Comparison of ENCODE assay signal across 9 cellular contexts in genomic region chr4:140556372-140557085, GRCh38. TPM values are rescaled to one million over a fixed set of nuclear protein-coding genes. Genes with fewer than 3 reads are reported as not detected.
A peak's percentile ranks its signal among the peaks of the same experiment; 100 is the strongest.
DNase-seq lines count a peak whose midpoint lies in the region; ATAC-seq and TF ChIP-seq lines count a peak whose summit lies in the region.
"Had no signal": no experiment of that assay in that cellular context is flagged by ENCODE, and none has a peak within 500 bp of the region (broad histone marks: within the 10 kb centered on the region; RNA-seq: fewer than 3 reads in every experiment).

No MANE protein-coding gene starts in this region.

- peaks cover 7 to 17% of the 10 kb centered on the region in 2 donors for H3K4me1 Mint-ChIP-seq in stimulated activated naive B cell treated with anti-CD40 and anti-IgM and Interleukin-4, amounts not matched to agents 10 μg/mL and 1 μg/mL and 100 μg/mL, for 72 hours

- H3K36me3 Mint-ChIP-seq in stimulated activated naive B cell treated with anti-CD40 and anti-IgM and Interleukin-4, amounts not matched to agents 10 μg/mL and 1 μg/mL and 100 μg/mL, for 72 hours, result peaks cover 9 to 17% of the 10 kb centered on the region in 2 donors

- no peak overlapping the region for H3K27ac Mint-ChIP-seq in stimulated activated naive B cell treated with anti-CD40 and anti-IgM and Interleukin-4, amounts not matched to agents 10 μg/mL and 1 μg/mL and 100 μg/mL, for 72 hours

- 0 out of 2 replicates have a peak overlapping the region, but pooled peaks have one; percentile 12 for H3K4me3 ChIP-seq in HUES6 (ENCODE audit: low read depth, low read length)
- H3K4me3 ChIP-seq in psoas muscle, result no peak overlapping the region

- no peaks in the 10 kb centered on the region for H3K9me3 ChIP-seq in HUES6 (ENCODE audit: control insufficient read depth, insufficient read depth, low read depth, low read length)
- H3K9me3 ChIP-seq in psoas muscle, result no peaks in the 10 kb centered on the region

- peaks cover 21 to 29% of the 10 kb centered on the region in 2 donors for H3K27me3 Mint-ChIP-seq in stimulated activated naive B cell treated with anti-CD40 and anti-IgM and Interleukin-4, amounts not matched to agents 10 μg/mL and 1 μg/mL and 100 μg/mL, for 72 hours

- WGBS in psoas muscle, 3 donors, result 87 to 92% (median 90%) methylated on average over 6 of the region's 6 CpGs

- intact Hi-C loops in psoas muscle (cut with DNase I), result no loop called here

- H3K27ac ChIP-seq in HUES6 (ENCODE audit: low read depth, low read length) (no peak overlapping the region), psoas muscle (no peak overlapping the region)

- no peak overlapping the region for H3K9ac ChIP-seq in HUES6 (ENCODE audit: low read length)

- peak; percentile 48 for DNase-seq in stimulated activated CD4-positive, alpha-beta T cell treated with anti-CD3 and anti-CD28 coated beads, Interleukin-15, amount 100 ng/mL, for 24 hours
- no peak for DNase-seq in stimulated activated CD4-positive, alpha-beta T cell treated with anti-CD3 and anti-CD28 coated beads, Interleukin-4, amount 100 ng/mL, for 4 hours
- peak; percentile 47 for DNase-seq in stimulated activated naive B cell treated with anti-CD40 and anti-IgM and Interleukin-4, amounts not matched to agents 10 μg/mL and 1 μg/mL and 100 μg/mL, for 72 hours
- no peak for DNase-seq in psoas muscle
- no peak for DNase-seq in NCI-H82 (lab: John Stamatoyannopoulos, UW)
- no peak for DNase-seq in EL
- DNase-seq: AML-193 had no signal

- peak; percentile 100 for ATAC-seq in HG02623 (IDR thresholded peaks at IDR 0.05; ENCODE audit: unreplicated experiment)
- peak; percentile 100 for ATAC-seq in stimulated activated naive B cell treated with anti-CD40 and anti-IgM and Interleukin-4, amounts not matched to agents 10 μg/mL and 1 μg/mL and 100 μg/mL, for 72 hours (replicated peaks)
- ATAC-seq in psoas muscle, result no peak

- H3K27me3 ChIP-seq in HUES6 (ENCODE audit: control insufficient read depth, insufficient read depth, low read length), result no peaks in the 10 kb centered on the region
- peaks cover 0 to 3% (median 0%) of the 10 kb centered on the region in 3 donors for H3K27me3 ChIP-seq in psoas muscle (ENCODE audit: insufficient read depth in 3 of 3, low read length in 2 of 3)

- H3K9me3 Mint-ChIP-seq in stimulated activated naive B cell treated with anti-CD40 and anti-IgM and Interleukin-4, amounts not matched to agents 10 μg/mL and 1 μg/mL and 100 μg/mL, for 72 hours, result no peaks in the 10 kb centered on the region

- H3K4me1 ChIP-seq in HUES6 (ENCODE audit: control insufficient read depth, insufficient read depth, low read length), result peaks cover 27% of the 10 kb centered on the region
- no peaks in the 10 kb centered on the region for H3K4me1 ChIP-seq in psoas muscle

- TF ChIP-seq CTCF in psoas muscle (IDR thresholded peaks at IDR 0.05), result no peak

- 0 out of 2 replicates have a peak, but pooled peaks cover under 1% of the 10 kb centered on the region for H3K36me3 ChIP-seq in HUES6 (ENCODE audit: control insufficient read depth, insufficient read depth, low read length)
- H3K36me3 ChIP-seq in psoas muscle (ENCODE audit: insufficient read depth in 1 of 2, low read depth in 1 of 2), result peaks cover 0 to 15% of the 10 kb centered on the region in 2 donors

- no peak overlapping the region for H3K4me3 Mint-ChIP-seq in stimulated activated naive B cell treated with anti-CD40 and anti-IgM and Interleukin-4, amounts not matched to agents 10 μg/mL and 1 μg/mL and 100 μg/mL, for 72 hours

RNA-seq across cellular contexts. Expression of gene UCP1, which starts 12.2 kb away (rescaled TPM):
- total RNA-seq in psoas muscle, result not detected
- polyA plus RNA-seq in psoas muscle, result under 1 TPM in 1 of 3 donors, not detected in 2; 0.09 TPM

RNA-seq across cellular contexts. Expression of gene ELMOD2, which starts 32.6 kb away (rescaled TPM):
- total RNA-seq in psoas muscle, result 10 to 100 TPM in 1 of 4 donors, 1 to 10 TPM in 3; 6.9 to 10.0 (median 8.7) TPM
- 1 to 10 TPM; 3.1 to 7.6 (median 4.5) TPM for polyA plus RNA-seq in psoas muscle

RNA-seq across cellular contexts. Expression of gene MGAT4D, which starts 58.4 kb away (rescaled TPM):
- not detected for total RNA-seq in psoas muscle
- not detected for polyA plus RNA-seq in psoas muscle

Comparison
In these comparisons a context has a peak if more than half of its experiments do, and no peak if none do; other contexts are left out.
1. DNase-seq: peak in stimulated activated CD4-positive, alpha-beta T cell treated with anti-CD3 and anti-CD28 coated beads, Interleukin-15, amount 100 ng/mL, for 24 hours (single experiment) and stimulated activated naive B cell treated with anti-CD40 and anti-IgM and Interleukin-4, amounts not matched to agents 10 μg/mL and 1 μg/mL and 100 μg/mL, for 72 hours (single experiment); none in stimulated activated CD4-positive, alpha-beta T cell treated with anti-CD3 and anti-CD28 coated beads, Interleukin-4, amount 100 ng/mL, for 4 hours (0 of 2), psoas muscle (0 of 2), NCI-H82 (single experiment) and EL (single experiment).
2. ATAC-seq: peak in HG02623 (single experiment) and stimulated activated naive B cell treated with anti-CD40 and anti-IgM and Interleukin-4, amounts not matched to agents 10 μg/mL and 1 μg/mL and 100 μg/mL, for 72 hours (2 of 2); none in psoas muscle (0 of 4).